In the genomic region with DNA sequence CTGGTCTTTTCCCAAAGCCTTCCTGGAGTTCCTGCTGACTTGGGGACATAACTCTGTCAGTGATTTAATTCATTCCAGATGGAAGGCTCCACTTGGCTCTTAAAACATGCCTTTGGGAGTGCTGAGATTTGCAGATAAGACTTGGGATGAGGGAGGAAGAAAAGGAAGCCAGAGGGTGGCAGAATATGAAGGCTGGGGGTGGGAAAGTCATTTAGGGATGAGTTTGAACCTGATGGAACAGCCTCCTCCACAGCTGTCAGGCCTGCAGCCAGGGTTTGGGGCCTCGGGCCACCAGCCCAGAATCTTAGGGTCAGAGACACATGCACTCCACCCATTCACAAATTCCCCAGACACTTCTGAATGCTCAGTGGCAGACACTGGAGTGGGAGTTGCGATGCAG, we compare ENCODE assay signal across 17 cellular contexts. TPM values are rescaled to one million over a fixed set of nuclear protein-coding genes. Genes with fewer than 3 reads are reported as not detected.
DNase-seq lines count a peak whose midpoint lies in the region; ATAC-seq and TF ChIP-seq lines count a peak whose summit lies in the region.
"Had no signal": no experiment of that assay in that cellular context is flagged by ENCODE, and none has a peak within 500 bp of the region (broad histone marks: within the 10 kb centered on the region; RNA-seq: fewer than 3 reads in every experiment).

No MANE protein-coding gene starts in this region.

- peak; percentile 58 to 79 (median 70) for ATAC-seq in heart right ventricle
- no peak for ATAC-seq in natural killer cell treated with Interleukin-12 subunit alpha and Interleukin-12 subunit beta and Interleukin-15 and Interleukin-18, amount 100 ng/mL, for 72 hours
- no peak for ATAC-seq in HG03039 (IDR thresholded peaks at IDR 0.05; ENCODE audit: unreplicated experiment)
- ATAC-seq: activated CD8-positive, alpha-beta T cell treated with anti-CD3 and anti-CD28 coated beads for 36 hours; activated naive CD4-positive, alpha-beta T cell treated with anti-CD3 and anti-CD28 coated beads, Interleukin-2, amount 50 U/mL, for 72 hours had no signal

- no peak for TF ChIP-seq EP300 in sigmoid colon (IDR thresholded peaks at IDR 0.05)

- H3K36me3 Mint-ChIP-seq in mesothelial cell of epicardium = no peaks in the 10 kb centered on the region
- H3K36me3 Mint-ChIP-seq in natural killer cell treated with Interleukin-12 subunit alpha and Interleukin-12 subunit beta and Interleukin-15 and Interleukin-18, amount 100 ng/mL, for 72 hours = no peaks in the 10 kb centered on the region
- H3K36me3 Mint-ChIP-seq: activated naive CD4-positive, alpha-beta T cell treated with anti-CD3 and anti-CD28 coated beads, Interleukin-2, amount 50 U/mL, for 72 hours; naive B cell had no signal

- H3K4me3 ChIP-seq in SJCRH30 (no peak overlapping the region), heart right ventricle (no peak overlapping the region), sigmoid colon (no peak overlapping the region)

- peak; percentile 57 for DNase-seq in AG20443 (ENCODE audit: low spot score)
- DNase-seq in SJCRH30 = peak; percentile 47 to 69
- DNase-seq in heart right ventricle = peak; percentile 67 to 79
- DNase-seq in sigmoid colon = peak; percentile 72
- DNase-seq in mesothelial cell of epicardium (ENCODE audit: low spot score in 2 of 2, unreplicated experiment in 2 of 2) = no peak
- DNase-seq in natural killer cell treated with Interleukin-12 subunit alpha and Interleukin-12 subunit beta and Interleukin-15 and Interleukin-18, amount 100 ng/mL, for 72 hours (ENCODE audit: low spot score) = no peak
- no peak for DNase-seq in NCI-H1694 treated with DMSO at 0.1 percent for 48 hours (lab: John Stamatoyannopoulos, UW)
- DNase-seq: activated CD8-positive, alpha-beta T cell treated with anti-CD3 and anti-CD28 coated beads for 36 hours; hippocampal formation; naive B cell; NCI-H1092; NK-92 treated with Interleukin-12 subunit alpha and Interleukin-12 subunit beta, amount 100 ng/mL, for 24 hours; small intestine had no signal

- WGBS in heart right ventricle, 2 donors = 50 to 63% methylated on average over 2 of the region's 2 CpGs
- 69 to 79% methylated on average over 2 of the region's 2 CpGs for WGBS in sigmoid colon, 2 donors

- intact Hi-C loops in heart right ventricle (cut with DNase I) = no loop called here
- intact Hi-C loops in sigmoid colon (cut with DNase I) = no loop called here

- H3K27me3 ChIP-seq in SJCRH30 (no peaks in the 10 kb centered on the region), heart right ventricle (no peaks in the 10 kb centered on the region), sigmoid colon (no peaks in the 10 kb centered on the region)

- H3K4me1 ChIP-seq in SJCRH30 = peaks cover 51% of the 10 kb centered on the region
- peaks cover 0 to 32% (median 11%) of the 10 kb centered on the region in 9 donors for H3K4me1 ChIP-seq in heart right ventricle
- peaks cover 0 to 27% (median 15%) of the 10 kb centered on the region in 4 donors for H3K4me1 ChIP-seq in sigmoid colon

- no peak overlapping the region for H3K27ac Mint-ChIP-seq in mesothelial cell of epicardium
- no peak overlapping the region for H3K27ac Mint-ChIP-seq in natural killer cell treated with Interleukin-12 subunit alpha and Interleukin-12 subunit beta and Interleukin-15 and Interleukin-18, amount 100 ng/mL, for 72 hours
- H3K27ac Mint-ChIP-seq: activated CD8-positive, alpha-beta T cell treated with anti-CD3 and anti-CD28 coated beads for 36 hours; activated naive CD4-positive, alpha-beta T cell treated with anti-CD3 and anti-CD28 coated beads, Interleukin-2, amount 50 U/mL, for 72 hours; naive B cell; T-helper 1 cell treated with Interleukin-12 subunit alpha and Interleukin-12 subunit beta and Interleukin-4 antibody, amounts not matched to agents 30 μg/mL and 1 μg/mL, for 36 hours had no signal

- H3K9me3 ChIP-seq in SJCRH30 (replicated peaks) (no peaks in the 10 kb centered on the region), heart right ventricle (no peaks in the 10 kb centered on the region), sigmoid colon (no peaks in the 10 kb centered on the region)

- H3K27me3 Mint-ChIP-seq in mesothelial cell of epicardium (ENCODE audit: low read depth) = no peaks in the 10 kb centered on the region
- H3K27me3 Mint-ChIP-seq in natural killer cell treated with Interleukin-12 subunit alpha and Interleukin-12 subunit beta and Interleukin-15 and Interleukin-18, amount 100 ng/mL, for 72 hours = peaks cover 11 to 13% of the 10 kb centered on the region in 2 donors
- H3K27me3 Mint-ChIP-seq: activated CD8-positive, alpha-beta T cell treated with anti-CD3 and anti-CD28 coated beads for 36 hours had no signal

- H3K9me3 Mint-ChIP-seq in mesothelial cell of epicardium = peaks cover 11% of the 10 kb centered on the region
- H3K9me3 Mint-ChIP-seq in natural killer cell treated with Interleukin-12 subunit alpha and Interleukin-12 subunit beta and Interleukin-15 and Interleukin-18, amount 100 ng/mL, for 72 hours = no peaks in the 10 kb centered on the region
- H3K9me3 Mint-ChIP-seq: activated CD8-positive, alpha-beta T cell treated with anti-CD3 and anti-CD28 coated beads for 36 hours; activated naive CD4-positive, alpha-beta T cell treated with anti-CD3 and anti-CD28 coated beads, Interleukin-2, amount 50 U/mL, for 72 hours; T-helper 1 cell treated with Interleukin-12 subunit alpha and Interleukin-12 subunit beta and Interleukin-4 antibody, amounts not matched to agents 30 μg/mL and 1 μg/mL, for 36 hours had no signal

- TF ChIP-seq CTCF in heart right ventricle (IDR thresholded peaks at IDR 0.05) (no peak), sigmoid colon (IDR thresholded peaks at IDR 0.05) (no peak), mesothelial cell of epicardium (IDR thresholded peaks at IDR 0.05; ENCODE audit: unreplicated experiment) (no peak)

- H3K4me1 Mint-ChIP-seq in mesothelial cell of epicardium = peaks cover 16% of the 10 kb centered on the region
- H3K4me1 Mint-ChIP-seq in natural killer cell treated with Interleukin-12 subunit alpha and Interleukin-12 subunit beta and Interleukin-15 and Interleukin-18, amount 100 ng/mL, for 72 hours (ENCODE audit: low read depth in 2 of 2) = no peaks in the 10 kb centered on the region
- H3K4me1 Mint-ChIP-seq: naive B cell had no signal

- no peak for TF ChIP-seq POLR2A in sigmoid colon (IDR thresholded peaks at IDR 0.05)

- H3K27ac ChIP-seq in SJCRH30 (peak overlapping the region; percentile 74), heart right ventricle (peak overlapping the region in 9 of 10 donors; percentile 8 to 70 (median 47)), sigmoid colon (peak overlapping the region; percentile 29 to 61 (median 53))

- no peaks in the 10 kb centered on the region for H3K36me3 ChIP-seq in SJCRH30
- no peaks in the 10 kb centered on the region for H3K36me3 ChIP-seq in heart right ventricle
- H3K36me3 ChIP-seq in sigmoid colon = no peaks in the 10 kb centered on the region

- no peak overlapping the region for H3K4me3 Mint-ChIP-seq in mesothelial cell of epicardium
- no peak overlapping the region for H3K4me3 Mint-ChIP-seq in natural killer cell treated with Interleukin-12 subunit alpha and Interleukin-12 subunit beta and Interleukin-15 and Interleukin-18, amount 100 ng/mL, for 72 hours
- H3K4me3 Mint-ChIP-seq: activated CD8-positive, alpha-beta T cell treated with anti-CD3 and anti-CD28 coated beads for 36 hours; naive B cell; T-helper 1 cell treated with Interleukin-12 subunit alpha and Interleukin-12 subunit beta and Interleukin-4 antibody, amounts not matched to agents 30 μg/mL and 1 μg/mL, for 36 hours had no signal

RNA-seq across cellular contexts. Expression of a gene that starts 28.4 kb away (rescaled TPM):
- total RNA-seq in SJCRH30 (2014; rRNA removed; shearing (Covaris generic)) = 0.58 and 0.73 TPM in 2 replicates
- total RNA-seq in heart right ventricle (1 to 10 TPM in 1 of 10 donors, under 1 TPM in 6, not detected in 3; 0.07 to 1.2 (median 0.18) TPM), sigmoid colon (under 1 TPM; under 0.01 to 0.55 (median 0.15) TPM), mesothelial cell of epicardium (0.07 TPM in 2 of 3 replicates, not detected in the other)
- polyA plus RNA-seq in heart right ventricle (1 to 10 TPM in 1 of 2 donors, under 1 TPM in 1; 0.73 to 1.0 TPM), sigmoid colon (under 1 TPM; under 0.01 to 0.63 (median 0.46) TPM)
- 1 to 10 TPM in 1 of 2 donors, under 1 TPM in 1; 0.11 to 4.8 TPM for total RNA-seq in natural killer cell treated with Interleukin-12 subunit alpha and Interleukin-12 subunit beta and Interleukin-15 and Interleukin-18, amount 100 ng/mL, for 72 hours

RNA-seq across cellular contexts. Expression of a gene that starts 38.5 kb away (rescaled TPM):
- 53.1 and 53.7 TPM in 2 replicates for total RNA-seq in SJCRH30 (2014; rRNA removed; shearing (Covaris generic))
- 10 to 100 TPM; 32.0 to 59.0 (median 49.0) TPM for total RNA-seq in heart right ventricle
- polyA plus RNA-seq in heart right ventricle = 10 to 100 TPM; 19.3 to 22.4 TPM
- total RNA-seq in sigmoid colon = 100 to 1,000 TPM in 3 of 4 donors, 10 to 100 TPM in 1; 82.6 to 141 (median 121) TPM
- polyA plus RNA-seq in sigmoid colon = 10 to 100 TPM in 2 of 3 donors, 1 to 10 TPM in 1; 7.6 to 31.2 (median 21.1) TPM
- 31.8 to 34.0 TPM (median 33.2 TPM) in 3 replicates for total RNA-seq in mesothelial cell of epicardium
- total RNA-seq in natural killer cell treated with Interleukin-12 subunit alpha and Interleukin-12 subunit beta and Interleukin-15 and Interleukin-18, amount 100 ng/mL, for 72 hours = 1 to 10 TPM in 1 of 2 donors, under 1 TPM in 1; 0.73 to 1.3 TPM
- total RNA-seq: HT-29 had no signal

Comparison
In these comparisons a context has a peak if more than half of its experiments do, and no peak if none do; other contexts are left out.
1. DNase-seq: peak in AG20443 (single experiment), SJCRH30 (2 of 2), heart right ventricle (2 of 2) and sigmoid colon (single experiment); none in mesothelial cell of epicardium (0 of 2), natural killer cell treated with Interleukin-12 subunit alpha and Interleukin-12 subunit beta and Interleukin-15 and Interleukin-18, amount 100 ng/mL, for 72 hours (single experiment) and NCI-H1694 treated with DMSO at 0.1 percent for 48 hours (single experiment).
2. ATAC-seq: peak in heart right ventricle (8 of 8); none in natural killer cell treated with Interleukin-12 subunit alpha and Interleukin-12 subunit beta and Interleukin-15 and Interleukin-18, amount 100 ng/mL, for 72 hours (0 of 2) and HG03039 (single experiment).
3. RNA of a gene that starts 38.5 kb away (total RNA-seq): 82.6 to 141 TPM in sigmoid colon, 53.1 to 53.7 TPM in SJCRH30, 32.0 to 59.0 TPM in heart right ventricle and 31.8 to 34.0 TPM in mesothelial cell of epicardium; 0.73 to 1.3 TPM in natural killer cell treated with Interleukin-12 subunit alpha and Interleukin-12 subunit beta and Interleukin-15 and Interleukin-18, amount 100 ng/mL, for 72 hours; every median in the first group is over 10 times any median in the second.
4. Peak in every context shown above with its lines, with median percentiles within 50 percentile points of each other: H3K27ac ChIP-seq.